In the genomic region with DNA sequence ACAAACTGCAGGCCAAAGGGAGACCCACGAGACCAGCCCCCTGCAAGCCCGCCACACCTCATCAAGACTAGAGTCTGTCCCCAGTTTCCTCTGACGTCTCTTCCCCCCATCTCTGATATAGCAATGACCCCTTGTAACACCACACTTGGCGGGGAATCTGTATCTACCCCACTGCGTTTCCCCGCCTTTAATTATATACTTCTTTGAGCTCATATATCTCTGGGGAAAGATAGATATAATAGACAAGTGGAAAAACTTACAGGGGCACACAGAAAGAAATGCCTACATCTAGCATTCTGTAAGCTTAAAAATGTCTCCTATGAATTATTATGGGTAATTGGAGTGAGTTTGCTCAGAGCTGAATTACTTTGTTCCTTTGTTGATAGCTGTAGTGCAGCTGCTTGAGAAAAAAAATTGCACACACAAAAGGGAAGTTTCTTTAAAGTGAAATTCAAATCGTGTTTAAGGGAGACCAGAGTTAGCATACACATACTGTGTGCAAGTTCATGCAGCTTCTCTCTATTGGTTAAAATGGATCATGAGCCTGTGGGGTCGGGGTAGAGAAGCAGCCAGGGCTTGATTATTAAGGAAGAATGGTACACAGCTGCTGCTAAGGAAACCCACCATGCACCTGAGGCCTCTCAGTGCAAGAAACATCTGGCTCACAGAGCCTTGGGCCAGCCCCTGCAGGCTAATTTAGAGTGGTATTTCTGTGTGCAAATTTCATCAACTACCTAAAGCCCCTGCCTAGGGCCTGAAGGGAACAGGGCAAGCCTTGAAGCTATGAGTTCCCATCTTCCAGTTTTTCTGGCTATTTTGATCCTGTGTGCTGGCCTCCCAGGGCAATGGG, we compare ENCODE assay signal across 17 cellular contexts. TPM values are rescaled to one million over a fixed set of nuclear protein-coding genes. Genes with fewer than 3 reads are reported as not detected.
DNase-seq lines count a peak whose midpoint lies in the region; ATAC-seq and TF ChIP-seq lines count a peak whose summit lies in the region.
"Had no signal": no experiment of that assay in that cellular context is flagged by ENCODE, and none has a peak within 500 bp of the region (broad histone marks: within the 10 kb centered on the region; RNA-seq: fewer than 3 reads in every experiment).

No MANE protein-coding gene starts in this region.

- DNase-seq in heart right ventricle (no peak), cardiac septum (ENCODE audit: low spot score) (no peak), NCI-H2227 (lab: John Stamatoyannopoulos, UW; ENCODE audit: unreplicated experiment) (peak; percentile 53), germinal center (ENCODE audit: low spot score) (peak; percentile 32), type B pancreatic cell (ENCODE audit: extremely low spot score, unreplicated experiment) (no peak), NCI-H748 (lab: John Stamatoyannopoulos, UW; ENCODE audit: unreplicated experiment) (no peak)
- DNase-seq: CD4-positive, CD25-positive, alpha-beta regulatory T cell; GOT3; MM.1S; NCI-H1417; NCI-H2029; NCI-H526 had no signal

- peaks cover 40% of the 10 kb centered on the region for H3K36me3 Mint-ChIP-seq in type B pancreatic cell

- peaks cover 2 to 58% (median 21%) of the 10 kb centered on the region in 9 donors for H3K4me1 ChIP-seq in heart right ventricle

- peak overlapping the region in 7 of 10 donors; percentile 1 to 79 (median 50) for H3K27ac ChIP-seq in heart right ventricle
- H3K27ac ChIP-seq: KMS-11, SK-N-MC had no signal

- H3K4me1 Mint-ChIP-seq in type B pancreatic cell (ENCODE audit: unreplicated experiment) = peaks cover 11% of the 10 kb centered on the region
- H3K4me1 Mint-ChIP-seq: CD4-positive, CD25-positive, alpha-beta regulatory T cell had no signal

- WGBS in heart right ventricle, 2 donors = 75 to 80% methylated on average over 8 of the region's 8 CpGs

- peaks cover 0 to 22% (median 3%) of the 10 kb centered on the region in 9 donors for H3K36me3 ChIP-seq in heart right ventricle

- H3K27me3 Mint-ChIP-seq in type B pancreatic cell = no peaks in the 10 kb centered on the region
- H3K27me3 Mint-ChIP-seq: CD4-positive, CD25-positive, alpha-beta regulatory T cell had no signal

- TF ChIP-seq CTCF in heart right ventricle (IDR thresholded peaks at IDR 0.05) = no peak
- no peak for TF ChIP-seq CTCF in type B pancreatic cell (conservative IDR thresholded peaks at IDR 0.05)

- no peak overlapping the region for H3K4me3 ChIP-seq in heart right ventricle
- H3K4me3 ChIP-seq: GM12878, SK-N-MC had no signal

- intact Hi-C loops in heart right ventricle (cut with DNase I) (loop anchor here in 1 of 10 donors (5.0 kb wide), 1 partner anchor 34 kb away; a partner anchor contains a TSS), cardiac septum (cut with DNase I) (loop anchor here (2.0 kb wide), 1 partner anchor 30 kb away; no protein-coding TSS in a partner anchor)

- H3K9me3 Mint-ChIP-seq in type B pancreatic cell = peaks cover 7% of the 10 kb centered on the region
- H3K9me3 Mint-ChIP-seq: CD4-positive, CD25-positive, alpha-beta regulatory T cell had no signal

- H3K27me3 ChIP-seq in heart right ventricle = no peaks in the 10 kb centered on the region

- H3K4me3 Mint-ChIP-seq in type B pancreatic cell = no peak overlapping the region
- H3K4me3 Mint-ChIP-seq: CD4-positive, CD25-positive, alpha-beta regulatory T cell had no signal

- no peak for ATAC-seq in heart right ventricle
- ATAC-seq in GM21423 (IDR thresholded peaks at IDR 0.05; ENCODE audit: unreplicated experiment) = no peak
- ATAC-seq in HG02798 (IDR thresholded peaks at IDR 0.05; ENCODE audit: poor library complexity, unreplicated experiment) = no peak
- ATAC-seq: GM12878 had no signal

- peak overlapping the region; percentile 34 for H3K27ac Mint-ChIP-seq in type B pancreatic cell

- no peaks in the 10 kb centered on the region for H3K9me3 ChIP-seq in heart right ventricle

RNA-seq across cellular contexts. Expression of a gene that starts 32.5 kb away (rescaled TPM):
- total RNA-seq in heart right ventricle (10 to 100 TPM; 31.2 to 59.1 (median 43.8) TPM), cardiac septum (12.6 TPM), type B pancreatic cell (ENCODE audit: low replicate concordance) (17.3 and 37.8 TPM in 2 replicates)
- polyA plus RNA-seq in heart right ventricle = 10 to 100 TPM; 10.6 to 19.0 TPM

Comparison
In these comparisons a context has a peak if more than half of its experiments do, and no peak if none do; other contexts are left out.
1. DNase-seq: peak in NCI-H2227 (single experiment) and germinal center (single experiment); none in heart right ventricle (0 of 2), cardiac septum (single experiment), type B pancreatic cell (single experiment) and NCI-H748 (single experiment).